In the genomic region with DNA sequence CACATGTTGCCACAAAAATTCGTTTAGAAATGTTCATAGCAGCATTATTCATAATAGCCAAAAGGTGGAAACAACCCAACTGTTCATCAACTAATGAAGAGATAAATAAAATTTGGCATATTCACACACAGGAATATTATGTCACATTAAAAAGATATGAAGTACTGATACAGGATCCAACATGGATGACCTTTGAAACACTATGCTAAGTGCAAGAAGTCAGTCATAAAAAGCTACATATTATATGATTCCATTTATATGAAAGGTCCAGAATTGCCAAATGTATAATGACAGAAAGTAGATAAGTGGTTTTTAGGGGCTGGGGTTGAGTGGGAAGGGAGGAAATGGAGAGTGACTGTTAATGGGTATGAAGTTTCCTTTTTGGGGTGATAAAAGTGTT, we compare ENCODE assay signal across 27 cellular contexts. TPM values are rescaled to one million over a fixed set of nuclear protein-coding genes. Genes with fewer than 3 reads are reported as not detected.
A peak's percentile ranks its signal among the peaks of the same experiment; 100 is the strongest.
DNase-seq lines count a peak whose midpoint lies in the region; ATAC-seq, FAIRE-seq and TF ChIP-seq lines count a peak whose summit lies in the region.
"Had no signal": no experiment of that assay in that cellular context is flagged by ENCODE, and none has a peak within 500 bp of the region (broad histone marks: within the 10 kb centered on the region; RNA-seq: fewer than 3 reads in every experiment).

No MANE protein-coding gene starts in this region.

- H3K9ac ChIP-seq in Loucy (ENCODE audit: low read depth, low read length, poor library complexity, severe bottlenecking): no peak overlapping the region
- H3K9ac ChIP-seq in mesenchymal stem cell (ENCODE audit: low read length): no peak overlapping the region
- H3K9ac ChIP-seq: BLaER1 had no signal

- no peak overlapping the region for H3K14ac ChIP-seq in mesenchymal stem cell (ENCODE audit: low read length in 2 of 2)

- H3K4me1 ChIP-seq in Loucy (ENCODE audit: insufficient read depth, low read length, poor library complexity, severe bottlenecking) (peaks cover 25% of the 10 kb centered on the region), mesenchymal stem cell (ENCODE audit: control insufficient read depth, insufficient read depth, low read depth, low read length) (peaks cover 3% of the 10 kb centered on the region), small intestine (ENCODE audit: control insufficient read depth in 2 of 2, insufficient read depth in 1 of 2, low read depth in 1 of 2, low read length in 1 of 2) (peaks cover 0 to 4% of the 10 kb centered on the region in 2 donors)
- H3K4me1 ChIP-seq: BE2C had no signal

- no peak overlapping the region for H2BK12ac ChIP-seq in mesenchymal stem cell (ENCODE audit: low read length in 2 of 2)

- H3K9me2 ChIP-seq in Loucy (replicated peaks; ENCODE audit: low read depth, low read length): no peaks in the 10 kb centered on the region

- CTCF ChIA-PET in activated CD4-positive, alpha-beta memory T cell treated with anti-CD3 and anti-CD28 coated beads for 36 hours (lab: Charles Lee): interaction anchor here (0.8 to 1.2 kb wide), 2 partner anchors 15 to 188 kb away, joined by 3 read pairs; no protein-coding TSS in a partner anchor

- no peaks in the 10 kb centered on the region for H4K20me1 ChIP-seq in Loucy (ENCODE audit: insufficient read depth, low read length, poor library complexity, severe bottlenecking)
- H4K20me1 ChIP-seq: BLaER1 had no signal

- no peak overlapping the region for H2BK5ac ChIP-seq in mesenchymal stem cell (ENCODE audit: low read depth, low read length, poor library complexity, severe bottlenecking)

- no peak for FAIRE-seq in small intestine (lab: Jason Lieb, UNC)
- FAIRE-seq: A204.1, GM12878, GM12892, GM18507 had no signal

- H2BK120ac ChIP-seq in mesenchymal stem cell (ENCODE audit: low read depth, low read length): no peak overlapping the region

- H3K9me3 Mint-ChIP-seq in activated CD4-positive, alpha-beta memory T cell treated with anti-CD3 and anti-CD28 coated beads for 36 hours: peaks cover 4% of the 10 kb centered on the region

- no peak overlapping the region for H3K18ac ChIP-seq in mesenchymal stem cell (ENCODE audit: low read depth in 1 of 2, low read length in 2 of 2)

- H3K4me2 ChIP-seq in Loucy (ENCODE audit: low read depth, low read length, poor library complexity, severe bottlenecking) (peak overlapping the region; percentile 15), mesenchymal stem cell (ENCODE audit: low read length, poor library complexity, severe bottlenecking) (no peak overlapping the region)
- H3K4me2 ChIP-seq: BLaER1 had no signal

- H3K36me3 ChIP-seq in Loucy (ENCODE audit: insufficient read depth, low read length) (no peaks in the 10 kb centered on the region), mesenchymal stem cell (ENCODE audit: control insufficient read depth in 1 of 2, insufficient read depth in 2 of 2, low read depth in 1 of 2, low read length in 2 of 2) (no peaks in the 10 kb centered on the region), small intestine (ENCODE audit: control insufficient read depth in 2 of 2, insufficient read depth in 2 of 2, low read length in 2 of 2) (no peaks in the 10 kb centered on the region)
- H3K36me3 ChIP-seq: BE2C, BLaER1 had no signal

- H3K4me3 Mint-ChIP-seq in activated CD4-positive, alpha-beta memory T cell treated with anti-CD3 and anti-CD28 coated beads for 36 hours: no peak overlapping the region
- no peak overlapping the region for H3K4me3 Mint-ChIP-seq in T-helper 17 cell
- H3K4me3 Mint-ChIP-seq: CD14-positive monocyte; CD4-positive, alpha-beta memory T cell; CD4-positive, CD25-positive, alpha-beta regulatory T cell; CD8-positive, alpha-beta memory T cell had no signal

- POLR2A ChIA-PET in activated CD4-positive, alpha-beta memory T cell treated with anti-CD3 and anti-CD28 coated beads for 36 hours (lab: Charles Lee): no interaction called here

- no peak for ATAC-seq in T-helper 17 cell
- ATAC-seq: GM12878 had no signal

- H2AFZ ChIP-seq in Loucy (ENCODE audit: low read length): no peak overlapping the region
- no peak overlapping the region for H2AFZ ChIP-seq in mesenchymal stem cell (ENCODE audit: low read depth, low read length)

- H3K27me3 ChIP-seq in Loucy (ENCODE audit: insufficient read depth, low read length, poor library complexity, severe bottlenecking) (no peaks in the 10 kb centered on the region), mesenchymal stem cell (ENCODE audit: control insufficient read depth in 1 of 2, insufficient read depth in 1 of 2, low read length in 2 of 2) (peaks cover 0 to 9% of the 10 kb centered on the region in 2 experiments), small intestine (ENCODE audit: control insufficient read depth in 2 of 2, insufficient read depth in 2 of 2, low read length in 2 of 2) (no peaks in the 10 kb centered on the region)
- H3K27me3 ChIP-seq: BE2C, BLaER1 had no signal

- H3K4ac ChIP-seq in mesenchymal stem cell (ENCODE audit: low read depth in 1 of 2, low read length in 2 of 2): no peak overlapping the region

- H3K4me1 Mint-ChIP-seq in activated CD4-positive, alpha-beta memory T cell treated with anti-CD3 and anti-CD28 coated beads for 36 hours (ENCODE audit: low read depth): peaks cover 5% of the 10 kb centered on the region
- peaks cover 2% of the 10 kb centered on the region for H3K4me1 Mint-ChIP-seq in T-helper 17 cell
- H3K4me1 Mint-ChIP-seq: CD4-positive, CD25-positive, alpha-beta regulatory T cell had no signal

- no peaks in the 10 kb centered on the region for H3K36me3 Mint-ChIP-seq in activated CD4-positive, alpha-beta memory T cell treated with anti-CD3 and anti-CD28 coated beads for 36 hours
- no peaks in the 10 kb centered on the region for H3K36me3 Mint-ChIP-seq in T-helper 17 cell (ENCODE audit: low read depth)
- H3K36me3 Mint-ChIP-seq: CD14-positive monocyte; CD4-positive, alpha-beta memory T cell; CD4-positive, CD25-positive, alpha-beta regulatory T cell had no signal

- peak overlapping the region; percentile 59 for H3K27ac ChIP-seq in mesenchymal stem cell (ENCODE audit: low read length, poor library complexity, severe bottlenecking)
- no peak overlapping the region for H3K27ac ChIP-seq in small intestine (ENCODE audit: low read depth in 1 of 2, low read length in 1 of 2)
- H3K27ac ChIP-seq in coronary artery: no peak overlapping the region
- H3K27ac ChIP-seq: BLaER1 had no signal

- no peak overlapping the region for H4K91ac ChIP-seq in mesenchymal stem cell (ENCODE audit: low read length)

- WGBS in mesenchymal stem cell: no CpG with 5 or more reads among the region's 1 CpG
- WGBS in small intestine, 3 donors: 15 to 31% (median 18%) methylated on average over 1 of the region's 1 CpG

- no peak overlapping the region for H3K23ac ChIP-seq in mesenchymal stem cell (ENCODE audit: low read length in 2 of 2)

- intact Hi-C loops in activated CD4-positive, alpha-beta memory T cell treated with anti-CD3 and anti-CD28 coated beads for 36 hours (cut with micrococcal nuclease): loop anchor here (5.0 kb wide), 1 partner anchor 172 kb away; no protein-coding TSS in a partner anchor

- no peaks in the 10 kb centered on the region for H3K79me2 ChIP-seq in Loucy (ENCODE audit: insufficient read depth, low read length)

- no peak overlapping the region for H2BK15ac ChIP-seq in mesenchymal stem cell (ENCODE audit: low read depth, poor library complexity, severe bottlenecking)

- DNase-seq in mesenchymal stem cell (no peak), small intestine (peak; percentile 58), coronary artery (ENCODE audit: low spot score) (no peak), T-helper 17 cell (no peak), HUDEP-2 (lab: John Stamatoyannopoulos, UW; ENCODE audit: unreplicated experiment in 76 of 76) (no peak)
- no peak for DNase-seq in activated CD4-positive, alpha-beta memory T cell treated with anti-CD3 and anti-CD28 coated beads for 36 hours
- DNase-seq: 8988T; BE2C; C1 segment of cervical spinal cord; CD4-positive, alpha-beta memory T cell; CD4-positive, CD25-positive, alpha-beta regulatory T cell; CD8-positive, alpha-beta memory T cell; COR-L47; DMS 273 treated with DMSO at 0.1 percent for 48 hours; DMS153; DMS79; DND-41; EL; GDM1 had no signal

- H3F3A ChIP-seq in Loucy (ENCODE audit: low read depth): no peaks in the 10 kb centered on the region

- no peak overlapping the region for H3K4me3 ChIP-seq in Loucy (ENCODE audit: low read length, poor library complexity, severe bottlenecking)
- no peak overlapping the region for H3K4me3 ChIP-seq in mesenchymal stem cell (ENCODE audit: insufficient read depth in 1 of 2, low read depth in 1 of 2, low read length in 2 of 2)
- H3K4me3 ChIP-seq in small intestine (ENCODE audit: low read depth in 1 of 2, low read length in 2 of 2): no peak overlapping the region
- H3K4me3 ChIP-seq in coronary artery: no peak overlapping the region
- H3K4me3 ChIP-seq: BLaER1, GM12878 had no signal

- TF ChIP-seq CTCF in Loucy (conservative IDR thresholded peaks at IDR 0.05; ENCODE audit: low read length): no peak
- TF ChIP-seq CTCF in coronary artery (IDR thresholded peaks at IDR 0.05): no peak

- no peak overlapping the region for H4K8ac ChIP-seq in mesenchymal stem cell (ENCODE audit: low read length)

- H3K27me3 Mint-ChIP-seq in activated CD4-positive, alpha-beta memory T cell treated with anti-CD3 and anti-CD28 coated beads for 36 hours: peaks cover 4% of the 10 kb centered on the region
- peaks cover 32% of the 10 kb centered on the region for H3K27me3 Mint-ChIP-seq in T-helper 17 cell

- no peaks in the 10 kb centered on the region for H3K79me1 ChIP-seq in mesenchymal stem cell (replicated peaks; ENCODE audit: low read length, poor library complexity, severe bottlenecking)

- no peak overlapping the region for H2AK5ac ChIP-seq in mesenchymal stem cell (ENCODE audit: low read length, severe bottlenecking)

- H3K9me3 ChIP-seq in Loucy (ENCODE audit: insufficient read depth, low read depth, low read length) (no peaks in the 10 kb centered on the region), mesenchymal stem cell (ENCODE audit: control insufficient read depth, low read length) (no peaks in the 10 kb centered on the region), small intestine (ENCODE audit: control insufficient read depth, low read depth) (no peaks in the 10 kb centered on the region), T-helper 17 cell (ENCODE audit: control insufficient read depth, low read length, poor library complexity, severe bottlenecking) (no peaks in the 10 kb centered on the region)
- H3K9me3 ChIP-seq: BE2C, BLaER1 had no signal

- H3K27ac Mint-ChIP-seq in activated CD4-positive, alpha-beta memory T cell treated with anti-CD3 and anti-CD28 coated beads for 36 hours: no peak overlapping the region
- no peak overlapping the region for H3K27ac Mint-ChIP-seq in T-helper 17 cell
- H3K27ac Mint-ChIP-seq: CD4-positive, CD25-positive, alpha-beta regulatory T cell; CD8-positive, alpha-beta memory T cell had no signal

RNA-seq across cellular contexts. Expression of a gene that starts 9.0 kb away (rescaled TPM):
- polyA plus RNA-seq in mesenchymal stem cell (2013, experiment 1 of 2): 4.9 TPM
- 5.7 TPM for polyA plus RNA-seq in mesenchymal stem cell (2013, experiment 2 of 2)
- 10 to 100 TPM in 1 of 3 donors, 1 to 10 TPM in 2; 5.6 to 14.0 (median 6.8) TPM for polyA plus RNA-seq in small intestine
- 10 to 100 TPM; 42.7 to 43.6 TPM for total RNA-seq in activated CD4-positive, alpha-beta memory T cell treated with anti-CD3 and anti-CD28 coated beads for 36 hours
- 10 to 100 TPM in 1 of 2 donors, 1 to 10 TPM in 1; 9.2 to 11.1 TPM for total RNA-seq in T-helper 17 cell
- total RNA-seq: G401 had no signal

RNA-seq across cellular contexts. Expression of a gene that starts 15.8 kb away (rescaled TPM):
- polyA plus RNA-seq in mesenchymal stem cell (2013, experiment 1 of 2): 63.0 TPM
- polyA plus RNA-seq in mesenchymal stem cell (2013, experiment 2 of 2): 75.3 TPM
- polyA plus RNA-seq in small intestine: 10 to 100 TPM; 27.0 to 41.9 (median 33.8) TPM
- 10 to 100 TPM; 23.7 to 28.1 TPM for total RNA-seq in activated CD4-positive, alpha-beta memory T cell treated with anti-CD3 and anti-CD28 coated beads for 36 hours
- total RNA-seq in T-helper 17 cell: 10 to 100 TPM; 39.1 to 40.6 TPM
